ENCODE assay signal across 1 cellular context in genomic region chrX:32116047-32116446, GRCh38.
TF ChIP-seq lines count a peak whose summit lies in the region.

No MANE protein-coding gene starts in this region.

TF ChIP-seq in H1, 55 proteins besides CTCF, POLR2A, EP300 and RAD21:
- TF ChIP-seq CHD7 (IDR thresholded peaks at IDR 0.05; ENCODE audit: insufficient replicate concordance, low read length) (no peak), TBP (IDR thresholded peaks at IDR 0.05; ENCODE audit: low read depth, low read length) (no peak)
